Comparison of ENCODE assay signal across 8 cellular contexts in genomic region chr13:108213946-108214345, GRCh38. TPM values are rescaled to one million over a fixed set of nuclear protein-coding genes. Genes with fewer than 3 reads are reported as not detected.
DNase-seq lines count a peak whose midpoint lies in the region; ATAC-seq and TF ChIP-seq lines count a peak whose summit lies in the region.

No MANE protein-coding gene starts in this region.

- peaks cover 25% of the 10 kb centered on the region for H3K36me3 Mint-ChIP-seq in activated naive CD4-positive, alpha-beta T cell treated with anti-CD3 and anti-CD28 coated beads, Interleukin-2, amount 50 U/mL, for 24 hours
- H3K36me3 Mint-ChIP-seq in WTC11: peaks cover 14% of the 10 kb centered on the region

- H3K9ac ChIP-seq in iPS-15b (ENCODE audit: low read depth, low read length): no peak overlapping the region

- H3K4me3 Mint-ChIP-seq in activated naive CD4-positive, alpha-beta T cell treated with anti-CD3 and anti-CD28 coated beads, Interleukin-2, amount 50 U/mL, for 24 hours: peak overlapping the region; percentile 79
- H3K4me3 Mint-ChIP-seq in WTC11: peak overlapping the region; percentile 78

- H3K27me3 ChIP-seq in iPS-15b (ENCODE audit: control insufficient read depth, insufficient read depth, low read length) (no peaks in the 10 kb centered on the region), tibial artery (no peaks in the 10 kb centered on the region)

- CTCF ChIA-PET in WTC11 (lab: Charles Lee): no interaction called here

- peaks cover 23% of the 10 kb centered on the region for H3K4me1 Mint-ChIP-seq in activated naive CD4-positive, alpha-beta T cell treated with anti-CD3 and anti-CD28 coated beads, Interleukin-2, amount 50 U/mL, for 24 hours
- H3K4me1 Mint-ChIP-seq in WTC11: peaks cover 11% of the 10 kb centered on the region

- TF ChIP-seq CTCF in WTC11 (IDR thresholded peaks at IDR 0.05) (no peak), tibial artery (IDR thresholded peaks at IDR 0.05) (no peak)

- DNase-seq in activated naive CD4-positive, alpha-beta T cell (lab: John Stamatoyannopoulos, UW): no peak
- DNase-seq in WTC11 (ENCODE audit: low spot score): no peak
- no peak for DNase-seq in tibial artery
- no peak for DNase-seq in GF-D8 (lab: John Stamatoyannopoulos, UW)
- DNase-seq in Right ventricle myocardium superior: no peak

- H3K27ac ChIP-seq in tibial artery: peak overlapping the region in 1 of 2 donors; percentile 46

- peaks cover 10% of the 10 kb centered on the region for H3K9me3 Mint-ChIP-seq in activated naive CD4-positive, alpha-beta T cell treated with anti-CD3 and anti-CD28 coated beads, Interleukin-2, amount 50 U/mL, for 24 hours
- H3K9me3 Mint-ChIP-seq in WTC11: no peaks in the 10 kb centered on the region

- H3K9me3 ChIP-seq in iPS-15b (ENCODE audit: control insufficient read depth, insufficient read depth, low read length) (no peaks in the 10 kb centered on the region), tibial artery (peaks cover 0 to 2% (median 2%) of the 10 kb centered on the region in 3 donors)

- H3K4me3 ChIP-seq in iPS-15b (ENCODE audit: low read depth, low read length) (peak overlapping the region; percentile 92), tibial artery (peak overlapping the region; percentile 50 to 53)

- no peak for ATAC-seq in WTC11
- ATAC-seq in Right ventricle myocardium superior (ENCODE audit: poor library complexity): no peak
- no peak for ATAC-seq in HG02981 (IDR thresholded peaks at IDR 0.05; ENCODE audit: unreplicated experiment)

- H3K27ac Mint-ChIP-seq in activated naive CD4-positive, alpha-beta T cell treated with anti-CD3 and anti-CD28 coated beads, Interleukin-2, amount 50 U/mL, for 24 hours: peak overlapping the region; percentile 95
- H3K27ac Mint-ChIP-seq in WTC11: no peak overlapping the region

- H3K4me1 ChIP-seq in iPS-15b (ENCODE audit: control insufficient read depth, insufficient read depth, low read length) (peaks cover 2% of the 10 kb centered on the region), tibial artery (peaks cover 0 to 31% (median 20%) of the 10 kb centered on the region in 4 donors)

- H3K27me3 Mint-ChIP-seq in activated naive CD4-positive, alpha-beta T cell treated with anti-CD3 and anti-CD28 coated beads, Interleukin-2, amount 50 U/mL, for 24 hours: no peaks in the 10 kb centered on the region
- no peaks in the 10 kb centered on the region for H3K27me3 Mint-ChIP-seq in WTC11 (ENCODE audit: low read depth)

- intact Hi-C loops in tibial artery (cut with DNase I; ENCODE audit: low total_unique reads): loop anchor here (10.0 kb wide), 1 partner anchor 1649 kb away; the partner anchor contains the start of gene ARGLU1
- intact Hi-C loops in Right ventricle myocardium superior (cut with DNase I): no loop called here

- H3K36me3 ChIP-seq in iPS-15b (ENCODE audit: control insufficient read depth, insufficient read depth, low read length) (no peaks in the 10 kb centered on the region), tibial artery (peaks cover 19 to 22% (median 21%) of the 10 kb centered on the region in 3 donors)

- POLR2A ChIA-PET in WTC11 (lab: Charles Lee): no interaction called here

TF ChIP-seq in WTC11, 78 proteins besides CTCF, POLR2A, EP300 and RAD21:
- no peak for TF ChIP-seq ZNF263 (CRISPR knock-in tag; IDR thresholded peaks at IDR 0.05; ENCODE audit: low read depth)
- TF ChIP-seq SP1 (CRISPR knock-in tag; conservative IDR thresholded peaks at IDR 0.05): no peak
- TF ChIP-seq, protein P1, sequence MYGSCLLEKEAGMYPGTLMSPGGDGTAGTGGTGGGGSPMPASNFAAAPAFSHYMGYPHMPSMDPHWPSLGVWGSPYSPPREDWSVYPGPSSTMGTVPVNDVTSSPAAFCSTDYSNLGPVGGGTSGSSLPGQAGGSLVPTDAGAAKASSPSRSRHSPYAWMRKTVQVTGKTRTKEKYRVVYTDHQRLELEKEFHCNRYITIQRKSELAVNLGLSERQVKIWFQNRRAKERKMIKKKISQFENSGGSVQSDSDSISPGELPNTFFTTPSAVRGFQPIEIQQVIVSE (CRISPR knock-in tag; IDR thresholded peaks at IDR 0.05; ENCODE audit: borderline replicate concordance): no peak
- TF ChIP-seq ZNF512 (CRISPR knock-in tag; IDR thresholded peaks at IDR 0.05; ENCODE audit: borderline replicate concordance): no peak

RNA-seq across cellular contexts. Expression of gene LIG4, which starts 1.4 kb away (rescaled TPM):
- total RNA-seq in WTC11 (2021): 5.7 to 6.0 TPM (median 5.9 TPM) in 3 replicates
- 6.5 TPM for total RNA-seq in Right ventricle myocardium superior

RNA-seq across cellular contexts. Expression of gene ABHD13, which starts 4.2 kb away (rescaled TPM):
- total RNA-seq in WTC11 (2021) (5.1 to 5.4 TPM (median 5.4 TPM) in 3 replicates), Right ventricle myocardium superior (4.7 TPM)

RNA-seq across cellular contexts. Expression of gene TNFSF13B, which starts 55.6 kb away (rescaled TPM):
- 0.39 TPM in 1 of 3 replicates, not detected in the others for total RNA-seq in WTC11 (2021)
- total RNA-seq in Right ventricle myocardium superior: 1.6 TPM
